Comparison of ENCODE assay signal across 10 cellular contexts in genomic region chr3:187264051-187264450, GRCh38. TPM values are rescaled to one million over a fixed set of nuclear protein-coding genes. Genes with fewer than 3 reads are reported as not detected.
DNase-seq lines count a peak whose midpoint lies in the region; ATAC-seq and TF ChIP-seq lines count a peak whose summit lies in the region.
"Had no signal": no experiment of that assay in that cellular context is flagged by ENCODE, and none has a peak within 500 bp of the region (broad histone marks: within the 10 kb centered on the region; RNA-seq: fewer than 3 reads in every experiment).

No MANE protein-coding gene starts in this region.

- in situ Hi-C loops in gastrocnemius medialis (cut with MboI; ENCODE audit: low sequenced_read_pairs in 4 of 4): no loop called here

- no peak overlapping the region for H3K4me3 Mint-ChIP-seq in activated T-cell treated with anti-CD3 and anti-CD28 coated beads, Interleukin-2, amount 50 U/mL, for 24 hours

- intact Hi-C loops in left ventricle myocardium inferior (cut with micrococcal nuclease) (no loop called here), gastrocnemius medialis (cut with DNase I; ENCODE audit: low total_unique reads) (no loop called here)

- no peak for TF ChIP-seq POLR2A in gastrocnemius medialis (IDR thresholded peaks at IDR 0.05)

- H3K27ac ChIP-seq in left ventricle myocardium inferior (replicated peaks) (peak overlapping the region; percentile 77), gastrocnemius medialis (peak overlapping the region; percentile 3 to 50 (median 32))

- H3K4me3 ChIP-seq in left ventricle myocardium inferior (no peak overlapping the region), gastrocnemius medialis (no peak overlapping the region)

- peaks cover 46% of the 10 kb centered on the region for H3K27me3 Mint-ChIP-seq in activated T-cell treated with anti-CD3 and anti-CD28 coated beads, Interleukin-2, amount 50 U/mL, for 24 hours

- TF ChIP-seq CTCF in left ventricle myocardium inferior (IDR thresholded peaks at IDR 0.05; ENCODE audit: borderline replicate concordance) (no peak), gastrocnemius medialis (IDR thresholded peaks at IDR 0.05 in 4 of 5, conservative IDR thresholded peaks at IDR 0.05 in 1 of 5) (no peak)

- H3K9me3 ChIP-seq in left ventricle myocardium inferior (replicated peaks) (peaks cover 9% of the 10 kb centered on the region), gastrocnemius medialis (no peaks in the 10 kb centered on the region)

- H3K27ac Mint-ChIP-seq in activated T-cell treated with anti-CD3 and anti-CD28 coated beads, Interleukin-2, amount 50 U/mL, for 24 hours: no peak overlapping the region

- DNase-seq in ELR (ENCODE audit: low read depth) (peak; percentile 92), RPMI7951 (ENCODE audit: low read depth) (peak; percentile 11), left ventricle myocardium inferior (no peak), gastrocnemius medialis (no peak), NCI-H1092 treated with DMSO at 0.1 percent for 48 hours (lab: John Stamatoyannopoulos, UW) (no peak), SKM-1 (lab: John Stamatoyannopoulos, UW; ENCODE audit: unreplicated experiment) (no peak)
- DNase-seq in stimulated activated CD4-positive, alpha-beta T cell treated with anti-CD3 and anti-CD28 coated beads, Interleukin-12 subunit alpha, Interleukin-12 subunit beta, amount 100 ng/mL, for 4 hours: no peak
- DNase-seq in activated T-cell treated with anti-CD3 and anti-CD28 coated beads, Interleukin-2, amount 50 U/mL, for 24 hours: no peak
- DNase-seq: activated effector memory CD4-positive, alpha-beta T cell treated with Interleukin-2 at 50 U/mL for 16 hours; NCI-H446 treated with DMSO at 0.1 percent for 48 hours had no signal

- no peaks in the 10 kb centered on the region for H3K9me3 Mint-ChIP-seq in activated T-cell treated with anti-CD3 and anti-CD28 coated beads, Interleukin-2, amount 50 U/mL, for 24 hours

- no peaks in the 10 kb centered on the region for H3K4me1 Mint-ChIP-seq in activated T-cell treated with anti-CD3 and anti-CD28 coated beads, Interleukin-2, amount 50 U/mL, for 24 hours (ENCODE audit: low read depth)

- ATAC-seq in gastrocnemius medialis: no peak

- H3K4me1 ChIP-seq in left ventricle myocardium inferior: peaks cover 40% of the 10 kb centered on the region
- H3K4me1 ChIP-seq in gastrocnemius medialis: peaks cover 28 to 36% of the 10 kb centered on the region in 2 donors

- H3K36me3 Mint-ChIP-seq in activated T-cell treated with anti-CD3 and anti-CD28 coated beads, Interleukin-2, amount 50 U/mL, for 24 hours (ENCODE audit: low read depth): no peaks in the 10 kb centered on the region

- H3K27me3 ChIP-seq in left ventricle myocardium inferior (ENCODE audit: low read depth): no peaks in the 10 kb centered on the region
- H3K27me3 ChIP-seq in gastrocnemius medialis: no peaks in the 10 kb centered on the region

- peaks cover 32% of the 10 kb centered on the region for H3K36me3 ChIP-seq in left ventricle myocardium inferior
- no peaks in the 10 kb centered on the region for H3K36me3 ChIP-seq in gastrocnemius medialis

RNA-seq across cellular contexts. Expression of gene MASP1, which starts 27.5 kb away (rescaled TPM):
- total RNA-seq in RPMI7951 (2014; rRNA removed; shearing (Covaris generic)): not detected in 2 replicates
- total RNA-seq in left ventricle myocardium inferior: 214 TPM
- total RNA-seq in gastrocnemius medialis: 1 to 10 TPM in 2 of 4 donors, under 1 TPM in 2; 0.27 to 7.3 (median 2.6) TPM

Comparison
In these comparisons a context has a peak if more than half of its experiments do, and no peak if none do; other contexts are left out.
1. DNase-seq: peak in ELR (single experiment) and RPMI7951 (single experiment); none in left ventricle myocardium inferior (single experiment), gastrocnemius medialis (0 of 2), stimulated activated CD4-positive, alpha-beta T cell treated with anti-CD3 and anti-CD28 coated beads, Interleukin-12 subunit alpha, Interleukin-12 subunit beta, amount 100 ng/mL, for 4 hours (single experiment), NCI-H1092 treated with DMSO at 0.1 percent for 48 hours (single experiment), SKM-1 (single experiment) and activated T-cell treated with anti-CD3 and anti-CD28 coated beads, Interleukin-2, amount 50 U/mL, for 24 hours (single experiment).
2. RNA of gene MASP1, which starts 27.5 kb away (total RNA-seq): 214 TPM in left ventricle myocardium inferior (single experiment); 0.27 to 7.3 TPM in gastrocnemius medialis and not detected in RPMI7951; every median in the first group is over 10 times any median in the second.